27 cellular contexts compared by ENCODE assay signal in the genomic region with DNA sequence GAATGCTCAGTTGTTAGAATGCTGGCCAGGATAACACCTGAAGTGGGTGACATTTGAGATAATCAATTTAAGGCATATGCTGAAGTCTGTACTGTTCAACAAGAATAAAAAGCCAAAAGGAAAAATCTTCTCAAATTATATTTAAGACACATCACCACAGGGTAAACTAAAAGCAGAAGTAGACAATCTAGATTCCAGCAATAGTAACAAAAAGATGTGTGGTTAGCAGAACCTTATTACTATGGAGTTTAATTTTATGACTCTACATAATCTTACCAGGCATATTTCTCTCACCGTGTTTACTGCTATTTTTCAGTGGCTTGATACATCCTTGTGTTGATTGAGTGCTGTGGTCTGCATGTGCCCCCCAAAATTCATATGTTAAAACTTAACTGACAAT.
"Had no signal": no experiment of that assay in that cellular context is flagged by ENCODE, and none has a peak within 500 bp of the region (broad histone marks: within the 10 kb centered on the region; RNA-seq: fewer than 3 reads in every experiment).

No MANE protein-coding gene starts in this region.

- H3K4me3 Mint-ChIP-seq: immature natural killer cell; naive thymus-derived CD8-positive, alpha-beta T cell; nephron; neural crest cell; stimulated activated memory B cell treated with anti-CD40 and anti-IgM and Interleukin-4, amounts not matched to agents 10 μg/mL and 1 μg/mL and 100 μg/mL, for 72 hours had no signal

- H3K79me2 ChIP-seq: parathyroid adenoma had no signal

- H3K27me3 ChIP-seq: left lung, right atrium auricular region, right lobe of liver, stomach, testis, thyroid gland, transverse colon, upper lobe of left lung, vagina had no signal

- H3K4me2 ChIP-seq: smooth muscle cell had no signal

- H2AFZ ChIP-seq: parathyroid adenoma had no signal

- H3K9me3 Mint-ChIP-seq: nephron had no signal

- H3K27ac Mint-ChIP-seq: immature natural killer cell; naive thymus-derived CD8-positive, alpha-beta T cell; nephron; stimulated activated memory B cell treated with anti-CD40 and anti-IgM and Interleukin-4, amounts not matched to agents 10 μg/mL and 1 μg/mL and 100 μg/mL, for 72 hours had no signal

- H3K4me1 ChIP-seq: left lung, lower lobe of right lung, parathyroid adenoma, right atrium auricular region, right lobe of liver, stomach, testis, thyroid gland, transverse colon, upper lobe of left lung, vagina had no signal

- H3K36me3 Mint-ChIP-seq: immature natural killer cell; naive thymus-derived CD8-positive, alpha-beta T cell; stimulated activated memory B cell treated with anti-CD40 and anti-IgM and Interleukin-4, amounts not matched to agents 10 μg/mL and 1 μg/mL and 100 μg/mL, for 72 hours had no signal

- H3K27ac ChIP-seq: left lung, lower lobe of right lung, parathyroid adenoma, right atrium auricular region, right lobe of liver, stomach, testis, thyroid gland, transverse colon, upper lobe of left lung, vagina had no signal

- H3K4me3 ChIP-seq: left lung, lower lobe of right lung, right atrium auricular region, right lobe of liver, smooth muscle cell, stomach, testis, thyroid gland, transverse colon, upper lobe of left lung, vagina had no signal

- H3K27me3 Mint-ChIP-seq: naive thymus-derived CD8-positive, alpha-beta T cell; stimulated activated memory B cell treated with anti-CD40 and anti-IgM and Interleukin-4, amounts not matched to agents 10 μg/mL and 1 μg/mL and 100 μg/mL, for 72 hours had no signal

- DNase-seq: immature natural killer cell; kidney; left colon; left lung; lower lobe of right lung; mammary epithelial cell; mesenchymal stem cell; naive thymus-derived CD8-positive, alpha-beta T cell; nucleus accumbens; right lobe of liver; stimulated activated CD4-positive, alpha-beta T cell treated with anti-CD3 and anti-CD28 coated beads, Interleukin-1b, Interleukin-23, amount 100 ng/mL, for 48 hours; stimulated activated CD4-positive, alpha-beta T cell treated with anti-CD3 and anti-CD28 coated beads, Interleukin-2, amount 100 ng/mL, for 48 hours; stimulated activated CD4-positive, alpha-beta T cell treated with anti-CD3 and anti-CD28 coated beads, Interleukin-4, amount 100 ng/mL, for 4 hours; stimulated activated CD8-positive, alpha-beta memory T cell treated with anti-CD3 and anti-CD28 coated beads, Interleukin-4, amount 100 ng/mL, for 48 hours; stimulated activated naive CD8-positive, alpha-beta T cell treated with anti-CD3 and anti-CD28 coated beads, Interleukin-15, Interleukin-2, amounts not matched to agents 100 U/mL and 50 U/mL, for 24 hours; stomach; testis; thyroid gland; transverse colon; upper lobe of left lung had no signal

- H3K36me3 ChIP-seq: left lung, lower lobe of right lung, right atrium auricular region, right lobe of liver, stomach, thyroid gland, transverse colon, upper lobe of left lung, vagina had no signal

- ATAC-seq: left colon; left lung; lower lobe of right lung; naive thymus-derived CD8-positive, alpha-beta T cell; right lobe of liver; stimulated activated memory B cell treated with anti-CD40 and anti-IgM and Interleukin-4, amounts not matched to agents 10 μg/mL and 1 μg/mL and 100 μg/mL, for 72 hours; stimulated activated naive CD8-positive, alpha-beta T cell treated with anti-CD3 and anti-CD28 coated beads, Interleukin-15, Interleukin-2, amounts not matched to agents 100 U/mL and 50 U/mL, for 24 hours had no signal

- H3K4me1 Mint-ChIP-seq: immature natural killer cell; naive thymus-derived CD8-positive, alpha-beta T cell; nephron; neural crest cell; stimulated activated memory B cell treated with anti-CD40 and anti-IgM and Interleukin-4, amounts not matched to agents 10 μg/mL and 1 μg/mL and 100 μg/mL, for 72 hours had no signal
